25 cellular contexts compared by ENCODE assay signal in the genomic region with DNA sequence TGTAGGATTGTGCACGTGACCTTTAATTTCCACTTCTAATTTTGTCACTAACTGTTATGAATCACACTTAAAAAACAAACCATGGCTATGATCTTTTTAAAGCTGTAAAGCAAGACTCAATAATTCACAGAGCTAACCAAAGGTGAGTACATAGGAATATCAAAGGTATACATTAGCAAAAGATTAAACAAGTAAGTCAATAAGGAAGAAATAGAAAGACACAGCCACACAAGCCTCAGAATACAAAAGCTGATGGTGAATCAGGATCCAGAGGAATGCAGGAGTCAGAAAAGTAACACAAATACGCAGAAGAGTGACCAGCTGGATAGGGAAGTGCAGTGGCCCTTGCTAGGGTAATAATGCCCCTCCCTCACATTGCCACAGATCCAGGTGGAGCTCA.
"Had no signal": no experiment of that assay in that cellular context is flagged by ENCODE, and none has a peak within 500 bp of the region (broad histone marks: within the 10 kb centered on the region; RNA-seq: fewer than 3 reads in every experiment).

No MANE protein-coding gene starts in this region.

- ATAC-seq: K562 had no signal

- H3K4me2 ChIP-seq: KMS-11 had no signal

- H3K36me3 ChIP-seq: SJSA1 had no signal

- H3K36me3 Mint-ChIP-seq: IgD-negative memory B cell had no signal

- H3K9me3 ChIP-seq: SJSA1 had no signal

- H3K4me1 ChIP-seq: SJSA1 had no signal

- DNase-seq: Kasumi-1, MM.1S, NCI-H1092 treated with DMSO at 0.1 percent for 48 hours, NCI-H1436, NCI-H187, NCI-H2029, NCI-H2081 treated with DMSO at 0.1 percent for 48 hours, NCI-H2171, NCI-H226, NCI-H446, NCI-H510A, NCI-H524 treated with DMSO at 0.1 percent for 48 hours, NCI-H69, NCI-H774, Right ventricle myocardium superior, RPMI8226, SIG-M5 had no signal

- FAIRE-seq: HTR-8/SVneo, K562, RCC 7860 had no signal

- H3K9ac ChIP-seq: KMS-11 had no signal

- H3K4me3 ChIP-seq: K562, SJSA1, SK-N-MC had no signal

- H3K27me3 ChIP-seq: SJSA1 had no signal

- H3K27ac ChIP-seq: HL-60, KMS-11, SJSA1, SK-N-MC had no signal

- H3K27ac Mint-ChIP-seq: IgD-negative memory B cell had no signal

- H3K4me3 Mint-ChIP-seq: IgD-negative memory B cell had no signal

- H3K27me3 Mint-ChIP-seq: IgD-negative memory B cell had no signal
